ENCODE assay signal across 1 cellular context in the genomic region with DNA sequence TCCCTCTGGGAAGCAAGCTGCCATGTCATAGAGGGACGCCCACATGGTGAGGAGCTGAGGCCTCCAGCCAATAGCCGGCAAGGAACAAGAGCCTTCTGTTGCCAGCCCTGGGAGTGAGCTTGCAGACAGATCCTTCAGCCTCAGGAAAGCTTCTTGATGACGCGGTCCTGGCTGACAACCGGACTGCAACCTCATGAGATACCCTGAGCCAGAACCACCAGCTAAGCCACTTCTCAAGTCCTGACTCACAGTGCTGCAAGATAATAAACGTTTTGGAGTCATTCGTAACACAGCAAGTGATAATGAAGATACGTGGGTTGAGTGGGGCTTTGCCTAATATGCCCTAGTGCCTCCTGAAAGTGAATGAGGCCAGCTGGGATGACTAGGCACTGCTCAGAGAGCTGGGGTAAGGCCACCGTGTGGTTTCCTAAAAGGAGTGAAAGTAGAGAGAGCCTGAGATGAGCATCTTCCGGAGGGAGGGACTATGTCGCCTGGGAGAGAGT.
TF ChIP-seq lines count a peak whose summit lies in the region.

No MANE protein-coding gene starts in this region.

TF ChIP-seq in IMR-90, 13 proteins besides CTCF, POLR2A, EP300 and RAD21 (continued from another document):
- TF ChIP-seq MXI1 (IDR thresholded peaks at IDR 0.05; ENCODE audit: borderline replicate concordance, low read depth, low read length) (peak; percentile 82; the same call in 1 of the 2 replicates), CHD1 (IDR thresholded peaks at IDR 0.05; ENCODE audit: low read depth, low read length) (no peak), SMC3 (IDR thresholded peaks at IDR 0.05; ENCODE audit: low read depth, low read length) (peak; percentile 33; the same call in 1 of the 2 replicates), MAFK (IDR thresholded peaks at IDR 0.05; ENCODE audit: low read depth, low read length) (peak; percentile 50; the same call in 1 of the 2 replicates), CEBPB (IDR thresholded peaks at IDR 0.05; ENCODE audit: low read depth, low read length) (peak; percentile 83)
